Comparison of ENCODE assay signal across 11 cellular contexts in the genomic region with DNA sequence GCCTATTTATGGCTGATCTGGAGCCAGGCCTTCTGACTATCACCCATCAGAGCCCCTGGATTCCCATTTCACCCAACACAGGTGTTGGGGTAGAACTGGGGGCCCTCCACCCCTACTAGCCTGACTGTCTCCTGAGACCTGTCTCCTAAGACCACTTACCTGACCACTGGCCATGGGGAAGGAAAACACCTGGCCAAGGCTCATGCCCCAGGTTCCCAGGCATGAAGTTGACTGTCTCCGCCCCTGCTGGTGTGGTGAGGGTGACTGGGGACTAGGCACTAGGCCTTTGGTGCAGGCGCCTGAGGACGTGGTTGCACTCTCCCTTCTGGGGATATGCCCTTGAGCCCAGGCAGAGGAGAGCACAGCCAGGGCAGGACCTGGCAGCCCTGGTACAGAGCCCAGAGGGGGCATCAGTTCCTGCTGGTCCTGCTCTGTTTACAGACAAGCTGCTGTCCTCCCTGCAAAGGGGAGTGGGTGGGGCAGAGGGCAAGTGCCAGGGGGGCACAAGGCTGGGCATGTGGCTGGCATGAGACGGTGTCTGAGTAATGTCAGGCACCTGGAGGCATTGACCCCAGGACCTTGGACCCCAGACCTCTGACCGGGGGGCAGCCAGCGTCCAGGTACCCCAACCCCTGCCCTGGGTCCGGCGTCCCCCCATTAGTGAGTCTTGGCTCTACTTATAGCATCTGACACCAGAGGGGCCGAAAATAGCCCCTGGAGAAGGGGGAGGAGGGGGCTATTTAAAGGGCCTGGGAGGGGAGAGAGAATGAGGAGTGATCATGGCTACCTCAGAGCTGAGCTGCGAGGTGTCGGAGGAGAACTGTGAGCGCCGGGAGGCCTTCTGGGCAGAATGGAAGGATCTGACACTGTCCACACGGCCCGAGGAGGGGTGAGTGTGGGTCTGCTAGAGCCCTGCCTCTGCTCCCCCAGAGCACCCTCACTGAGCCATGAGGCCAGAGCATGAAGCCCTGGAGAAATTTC. TPM values are rescaled to one million over a fixed set of nuclear protein-coding genes. Genes with fewer than 3 reads are reported as not detected.
DNase-seq lines count a peak whose midpoint lies in the region; ATAC-seq and TF ChIP-seq lines count a peak whose summit lies in the region.
"Had no signal": no experiment of that assay in that cellular context is flagged by ENCODE, and none has a peak within 500 bp of the region (broad histone marks: within the 10 kb centered on the region; RNA-seq: fewer than 3 reads in every experiment).

A gene with protein sequence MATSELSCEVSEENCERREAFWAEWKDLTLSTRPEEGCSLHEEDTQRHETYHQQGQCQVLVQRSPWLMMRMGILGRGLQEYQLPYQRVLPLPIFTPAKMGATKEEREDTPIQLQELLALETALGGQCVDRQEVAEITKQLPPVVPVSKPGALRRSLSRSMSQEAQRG (plus strand): TSS at position 769 of the 981 bp plus-strand sequence. CDS start 11 bp downstream, at position 780.

- peaks cover 77% of the 10 kb centered on the region for H3K4me1 ChIP-seq in vagina

- H3K36me3 Mint-ChIP-seq in activated naive CD4-positive, alpha-beta T cell treated with anti-CD3 and anti-CD28 coated beads, Interleukin-2, amount 50 U/mL, for 24 hours = peaks cover 7% of the 10 kb centered on the region
- peaks cover 6% of the 10 kb centered on the region for H3K36me3 Mint-ChIP-seq in mesothelial cell of epicardium

- ATAC-seq in HG02973 (IDR thresholded peaks at IDR 0.05; ENCODE audit: unreplicated experiment) = no peak
- ATAC-seq: stimulated activated naive CD8-positive, alpha-beta T cell treated with anti-CD3 and anti-CD28 coated beads, Interleukin-15, amount 100 ng/mL, for 72 hours had no signal

- H3K36me3 ChIP-seq in vagina = peaks cover 0 to 23% of the 10 kb centered on the region in 2 donors

- H3K27me3 ChIP-seq in dorsolateral prefrontal cortex (peaks cover 0 to 24% (median 0%) of the 10 kb centered on the region in 45 donors), vagina (no peaks in the 10 kb centered on the region)

- peaks cover 8% of the 10 kb centered on the region for H3K27me3 Mint-ChIP-seq in activated naive CD4-positive, alpha-beta T cell treated with anti-CD3 and anti-CD28 coated beads, Interleukin-2, amount 50 U/mL, for 24 hours
- peaks cover 46% of the 10 kb centered on the region for H3K27me3 Mint-ChIP-seq in mesothelial cell of epicardium (ENCODE audit: low read depth)

- H3K9me3 Mint-ChIP-seq in activated naive CD4-positive, alpha-beta T cell treated with anti-CD3 and anti-CD28 coated beads, Interleukin-2, amount 50 U/mL, for 24 hours = no peaks in the 10 kb centered on the region
- no peaks in the 10 kb centered on the region for H3K9me3 Mint-ChIP-seq in mesothelial cell of epicardium
- H3K9me3 Mint-ChIP-seq: stimulated activated naive CD8-positive, alpha-beta T cell treated with anti-CD3 and anti-CD28 coated beads, Interleukin-15, amount 100 ng/mL, for 72 hours had no signal

- no peaks in the 10 kb centered on the region for H3K9me3 ChIP-seq in vagina

- H3K27ac ChIP-seq in dorsolateral prefrontal cortex (peak within 1 kb of the TSS in 48 of 59 donors; percentile 1 to 95 (median 55)), vagina (peak within 1 kb of the TSS; percentile 54)

- TF ChIP-seq POLR2A in vagina (IDR thresholded peaks at IDR 0.05) = no peak

- H3K4me3 Mint-ChIP-seq in activated naive CD4-positive, alpha-beta T cell treated with anti-CD3 and anti-CD28 coated beads, Interleukin-2, amount 50 U/mL, for 24 hours = no peak within 1 kb of the TSS
- peak within 1 kb of the TSS; percentile 31 for H3K4me3 Mint-ChIP-seq in mesothelial cell of epicardium

- H3K27ac Mint-ChIP-seq in activated naive CD4-positive, alpha-beta T cell treated with anti-CD3 and anti-CD28 coated beads, Interleukin-2, amount 50 U/mL, for 24 hours = peak within 1 kb of the TSS; percentile 62
- H3K27ac Mint-ChIP-seq in mesothelial cell of epicardium = no peak within 1 kb of the TSS

- intact Hi-C loops in dorsolateral prefrontal cortex (cut with DNase I) = loop anchor here in 1 of 2 donors (10.0 kb wide), 1 partner anchor 680 kb away; no protein-coding TSS in a partner anchor
- intact Hi-C loops in vagina (cut with DNase I) = loop anchor here (5.0 kb wide), 1 partner anchor 33 kb away; no protein-coding TSS in a partner anchor

- TF ChIP-seq CTCF in dorsolateral prefrontal cortex (IDR thresholded peaks at IDR 0.05 in 54 of 56, conservative IDR thresholded peaks at IDR 0.05 in 2 of 56; ENCODE audit: low read depth in 1 of 56, partially characterized antibody in 56 of 56) (no peak), mesothelial cell of epicardium (IDR thresholded peaks at IDR 0.05; ENCODE audit: unreplicated experiment) (no peak), vagina (IDR thresholded peaks at IDR 0.05) (no peak), GM10248 (IDR thresholded peaks at IDR 0.05; ENCODE audit: control extremely low read depth, extremely low read depth, low read depth, missing control alignments) (no peak)

- CTCF ChIA-PET in GM10248 (lab: Yijun Ruan, JAX) = interaction anchor here (2.5 to 21.1 kb wide), 4 partner anchors 12 to 44 kb away, joined by 11 to 180 read pairs (median 73); no protein-coding TSS in a partner anchor

- POLR2A ChIA-PET in GM10248 (lab: Yijun Ruan, JAX) = no interaction called here

- DNase-seq in activated naive CD4-positive, alpha-beta T cell treated with Interleukin-2 at 50 U/mL for 16 hours = no peak
- DNase-seq in dorsolateral prefrontal cortex (no peak), mesothelial cell of epicardium (ENCODE audit: low spot score in 2 of 2, unreplicated experiment in 2 of 2) (no peak), vagina (ENCODE audit: extremely low spot score in 2 of 2) (no peak), GM10248 (ENCODE audit: extremely low spot score) (no peak), LoVo (ENCODE audit: low spot score) (no peak)
- DNase-seq: stimulated activated CD4-positive, alpha-beta T cell treated with anti-CD3 and anti-CD28 coated beads, Interleukin-1b, Interleukin-23, amount 100 ng/mL, for 48 hours; stimulated activated naive CD8-positive, alpha-beta T cell treated with anti-CD3 and anti-CD28 coated beads, Interleukin-15, amount 100 ng/mL, for 72 hours; T-helper 9 cell had no signal

- peaks cover 13% of the 10 kb centered on the region for H3K4me1 Mint-ChIP-seq in activated naive CD4-positive, alpha-beta T cell treated with anti-CD3 and anti-CD28 coated beads, Interleukin-2, amount 50 U/mL, for 24 hours
- peaks cover 14% of the 10 kb centered on the region for H3K4me1 Mint-ChIP-seq in mesothelial cell of epicardium

- peak within 1 kb of the TSS in 2 of 59 donors; percentile 24 for H3K4me3 ChIP-seq in dorsolateral prefrontal cortex
- H3K4me3 ChIP-seq in vagina = no peak within 1 kb of the TSS

RNA-seq across cellular contexts. Expression of the gene that starts here (rescaled TPM):
- total RNA-seq in dorsolateral prefrontal cortex (10 to 100 TPM in 8 of 120 experiments, 1 to 10 TPM in 112; 1.6 to 14.9 (median 4.8) TPM), mesothelial cell of epicardium (1.6 to 3.0 TPM (median 2.3 TPM) in 3 replicates), vagina (0.49 TPM)
